1 cellular context compared by ENCODE assay signal in genomic region chr22:46473896-46474557, GRCh38.
TF ChIP-seq lines count a peak whose summit lies in the region.

No MANE protein-coding gene starts in this region.

TF ChIP-seq in HepG2, 621 proteins besides CTCF, POLR2A, EP300 and RAD21 (continued from another document and continues in another):
- TF ChIP-seq, protein P1, sequence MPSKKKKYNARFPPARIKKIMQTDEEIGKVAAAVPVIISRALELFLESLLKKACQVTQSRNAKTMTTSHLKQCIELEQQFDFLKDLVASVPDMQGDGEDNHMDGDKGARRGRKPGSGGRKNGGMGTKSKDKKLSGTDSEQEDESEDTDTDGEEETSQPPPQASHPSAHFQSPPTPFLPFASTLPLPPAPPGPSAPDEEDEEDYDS (CRISPR knock-in tag; IDR thresholded peaks at IDR 0.05), result no peak
- TF ChIP-seq HDAC2 (CRISPR knock-in tag; IDR thresholded peaks at IDR 0.05) (0 out of 2 replicates have a peak, but pooled peaks have one; percentile 16), KLF6 (CRISPR knock-in tag; IDR thresholded peaks at IDR 0.05) (peak; percentile 89), SCMH1 (CRISPR knock-in tag; IDR thresholded peaks at IDR 0.05; ENCODE audit: borderline replicate concordance) (no peak), SNRNP70 (IDR thresholded peaks at IDR 0.05; ENCODE audit: low read depth, low read length) (no peak), ZNF598 (CRISPR knock-in tag; IDR thresholded peaks at IDR 0.05; ENCODE audit: borderline replicate concordance) (no peak), ELF3 (CRISPR knock-in tag; IDR thresholded peaks at IDR 0.05) (peak; percentile 81), PHF8 (CRISPR knock-in tag; IDR thresholded peaks at IDR 0.05) (no peak), HOXA9 (CRISPR knock-in tag; IDR thresholded peaks at IDR 0.05; ENCODE audit: borderline replicate concordance) (no peak), MNT (IDR thresholded peaks at IDR 0.05) (no peak), CBX2 (IDR thresholded peaks at IDR 0.05; ENCODE audit: low read depth, low read length) (no peak), CBX2 (CRISPR knock-in tag; IDR thresholded peaks at IDR 0.05; ENCODE audit: low read depth) (no peak), XRCC5 (optimal IDR thresholded peaks at IDR 0.05; ENCODE audit: low read length) (no peak), ZNF33A (CRISPR knock-in tag; IDR thresholded peaks at IDR 0.05; ENCODE audit: borderline replicate concordance) (no peak), SETDB1 (CRISPR knock-in tag; IDR thresholded peaks at IDR 0.05; ENCODE audit: borderline replicate concordance) (0 out of 2 replicates have a peak, but pooled peaks have one; percentile 57), RFXANK (CRISPR knock-in tag; IDR thresholded peaks at IDR 0.05) (no peak), ZNF34 (CRISPR knock-in tag; IDR thresholded peaks at IDR 0.05; ENCODE audit: borderline replicate concordance) (no peak), ZBTB44 (CRISPR knock-in tag; IDR thresholded peaks at IDR 0.05) (no peak), GLMP (CRISPR knock-in tag; IDR thresholded peaks at IDR 0.05; ENCODE audit: borderline replicate concordance) (no peak), GABPA (IDR thresholded peaks at IDR 0.05; ENCODE audit: low read depth, low read length) (no peak), GABPA (CRISPR knock-in tag; IDR thresholded peaks at IDR 0.05; ENCODE audit: low read depth) (no peak), ZNF513 (CRISPR knock-in tag; conservative IDR thresholded peaks at IDR 0.05) (no peak), CCDC6 (CRISPR knock-in tag; IDR thresholded peaks at IDR 0.05) (peak; percentile 38; the same call in 1 of the 2 replicates), ZNF512 (CRISPR knock-in tag; IDR thresholded peaks at IDR 0.05) (no peak), JUNB (CRISPR knock-in tag; IDR thresholded peaks at IDR 0.05; ENCODE audit: borderline replicate concordance) (no peak), ZBTB7A (CRISPR knock-in tag; IDR thresholded peaks at IDR 0.05) (0 out of 2 replicates have a peak, but pooled peaks have one; percentile 52), MTA3 (CRISPR knock-in tag; IDR thresholded peaks at IDR 0.05) (no peak), ZFP91 (CRISPR knock-in tag; IDR thresholded peaks at IDR 0.05; ENCODE audit: borderline replicate concordance) (no peak), PATZ1 (CRISPR knock-in tag; IDR thresholded peaks at IDR 0.05) (no peak; the same call in 1 of the 2 replicates), ZNF570 (CRISPR knock-in tag; IDR thresholded peaks at IDR 0.05; ENCODE audit: borderline replicate concordance) (no peak), ZNF740 (CRISPR knock-in tag; IDR thresholded peaks at IDR 0.05) (no peak), IKZF4 (CRISPR knock-in tag; IDR thresholded peaks at IDR 0.05; ENCODE audit: borderline replicate concordance, low read depth, not compliant biosample characterization) (no peak), ZNF484 (CRISPR knock-in tag; IDR thresholded peaks at IDR 0.05; ENCODE audit: borderline replicate concordance, low read depth) (no peak), MAFK (conservative IDR thresholded peaks at IDR 0.05 in 1 of 2, IDR thresholded peaks at IDR 0.05 in 1 of 2; ENCODE audit: low read length in 2 of 2) (no peak), RBM22 (optimal IDR thresholded peaks at IDR 0.05; ENCODE audit: low read length) (no peak), ZNF747 (CRISPR knock-in tag; IDR thresholded peaks at IDR 0.05; ENCODE audit: borderline replicate concordance) (peak; percentile 61; the same call in 1 of the 2 replicates), NR0B2 (CRISPR knock-in tag; IDR thresholded peaks at IDR 0.05) (no peak)
- TF ChIP-seq, protein P2, sequence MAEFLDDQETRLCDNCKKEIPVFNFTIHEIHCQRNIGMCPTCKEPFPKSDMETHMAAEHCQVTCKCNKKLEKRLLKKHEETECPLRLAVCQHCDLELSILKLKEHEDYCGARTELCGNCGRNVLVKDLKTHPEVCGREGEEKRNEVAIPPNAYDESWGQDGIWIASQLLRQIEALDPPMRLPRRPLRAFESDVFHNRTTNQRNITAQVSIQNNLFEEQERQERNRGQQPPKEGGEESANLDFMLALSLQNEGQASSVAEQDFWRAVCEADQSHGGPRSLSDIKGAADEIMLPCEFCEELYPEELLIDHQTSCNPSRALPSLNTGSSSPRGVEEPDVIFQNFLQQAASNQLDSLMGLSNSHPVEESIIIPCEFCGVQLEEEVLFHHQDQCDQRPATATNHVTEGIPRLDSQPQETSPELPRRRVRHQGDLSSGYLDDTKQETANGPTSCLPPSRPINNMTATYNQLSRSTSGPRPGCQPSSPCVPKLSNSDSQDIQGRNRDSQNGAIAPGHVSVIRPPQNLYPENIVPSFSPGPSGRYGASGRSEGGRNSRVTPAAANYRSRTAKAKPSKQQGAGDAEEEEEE (CRISPR knock-in tag; IDR thresholded peaks at IDR 0.05; ENCODE audit: borderline replicate concordance), result no peak
- TF ChIP-seq, protein P3, sequence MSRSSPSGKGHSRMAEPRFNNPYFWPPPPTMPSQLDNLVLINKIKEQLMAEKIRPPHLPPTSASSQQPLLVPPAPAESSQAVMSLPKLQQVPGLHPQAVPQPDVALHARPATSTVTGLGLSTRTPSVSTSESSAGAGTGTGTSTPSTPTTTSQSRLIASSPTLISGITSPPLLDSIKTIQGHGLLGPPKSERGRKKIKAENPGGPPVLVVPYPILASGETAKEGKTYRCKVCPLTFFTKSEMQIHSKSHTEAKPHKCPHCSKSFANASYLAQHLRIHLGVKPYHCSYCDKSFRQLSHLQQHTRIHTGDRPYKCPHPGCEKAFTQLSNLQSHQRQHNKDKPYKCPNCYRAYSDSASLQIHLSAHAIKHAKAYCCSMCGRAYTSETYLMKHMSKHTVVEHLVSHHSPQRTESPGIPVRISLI (CRISPR knock-in tag; IDR thresholded peaks at IDR 0.05; ENCODE audit: borderline replicate concordance), result no peak
- TF ChIP-seq, protein P4, sequence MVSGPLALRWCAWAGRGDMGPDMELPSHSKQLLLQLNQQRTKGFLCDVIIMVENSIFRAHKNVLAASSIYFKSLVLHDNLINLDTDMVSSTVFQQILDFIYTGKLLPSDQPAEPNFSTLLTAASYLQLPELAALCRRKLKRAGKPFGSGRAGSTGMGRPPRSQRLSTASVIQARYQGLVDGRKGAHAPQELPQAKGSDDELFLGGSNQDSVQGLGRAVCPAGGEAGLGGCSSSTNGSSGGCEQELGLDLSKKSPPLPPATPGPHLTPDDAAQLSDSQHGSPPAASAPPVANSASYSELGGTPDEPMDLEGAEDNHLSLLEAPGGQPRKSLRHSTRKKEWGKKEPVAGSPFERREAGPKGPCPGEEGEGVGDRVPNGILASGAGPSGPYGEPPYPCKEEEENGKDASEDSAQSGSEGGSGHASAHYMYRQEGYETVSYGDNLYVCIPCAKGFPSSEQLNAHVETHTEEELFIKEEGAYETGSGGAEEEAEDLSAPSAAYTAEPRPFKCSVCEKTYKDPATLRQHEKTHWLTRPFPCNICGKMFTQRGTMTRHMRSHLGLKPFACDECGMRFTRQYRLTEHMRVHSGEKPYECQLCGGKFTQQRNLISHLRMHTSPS (CRISPR knock-in tag; IDR thresholded peaks at IDR 0.05; ENCODE audit: low read depth), result no peak
- TF ChIP-seq, protein P5, sequence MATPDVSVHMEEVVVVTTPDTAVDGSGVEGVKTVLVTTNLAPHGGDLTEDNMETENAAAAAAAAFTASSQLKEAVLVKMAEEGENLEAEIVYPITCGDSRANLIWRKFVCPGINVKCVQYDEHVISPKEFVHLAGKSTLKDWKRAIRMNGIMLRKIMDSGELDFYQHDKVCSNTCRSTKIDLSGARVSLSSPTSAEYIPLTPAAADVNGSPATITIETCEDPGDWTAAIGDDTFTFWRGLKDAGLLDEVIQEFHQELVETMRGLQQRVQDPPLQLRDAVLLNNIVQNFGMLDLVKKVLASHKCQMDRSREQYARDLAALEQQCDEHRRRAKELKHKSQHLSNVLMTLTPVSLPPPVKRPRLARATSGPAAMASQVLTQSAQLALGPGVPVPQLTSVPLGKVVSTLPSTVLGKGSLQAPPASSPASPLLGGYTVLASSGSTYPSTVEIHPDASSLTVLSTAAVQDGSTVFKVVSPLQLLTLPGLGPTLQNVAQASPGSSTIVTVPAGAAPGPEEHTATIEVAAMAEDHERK (CRISPR knock-in tag; IDR thresholded peaks at IDR 0.05; ENCODE audit: low read depth), result no peak
